ENCODE assay signal across 12 cellular contexts in genomic region chr9:129493002-129493713, GRCh38.
DNase-seq lines count a peak whose midpoint lies in the region; FAIRE-seq and TF ChIP-seq lines count a peak whose summit lies in the region.
"Had no signal": no experiment of that assay in that cellular context is flagged by ENCODE, and none has a peak within 500 bp of the region (broad histone marks: within the 10 kb centered on the region; RNA-seq: fewer than 3 reads in every experiment).

No MANE protein-coding gene starts in this region.

- H3K4me3 Mint-ChIP-seq in MCF 10A (ENCODE audit: unreplicated experiment) (peak overlapping the region; percentile 22), astrocyte (ENCODE audit: unreplicated experiment) (no peak overlapping the region), mesothelial cell of epicardium (peak overlapping the region; percentile 13)

- dilution Hi-C loops in mammary epithelial cell (cut with HindIII; ENCODE audit: low sequenced_read_pairs) = no loop called here

- no peak for DNase-seq in MCF 10A (ENCODE audit: unreplicated experiment)
- no peak for DNase-seq in mammary epithelial cell
- DNase-seq in astrocyte (ENCODE audit: low read depth) = no peak
- DNase-seq in mesothelial cell of epicardium (ENCODE audit: low spot score in 2 of 2, unreplicated experiment in 2 of 2) = no peak
- DNase-seq in transverse colon = no peak
- DNase-seq in cerebellar nuclear complex (lab: John Stamatoyannopoulos, UW) = no peak
- DNase-seq in activated T-cell treated with anti-CD3 and anti-CD28 coated beads for 4 hours = no peak
- no peak for DNase-seq in H4 (ENCODE audit: low spot score)
- DNase-seq: aorta; NCI-H187 treated with DMSO at 0.1 percent for 48 hours; stimulated activated naive CD4-positive, alpha-beta T cell treated with Interleukin-2 at 50 U/mL for 16 hours had no signal

- H3K4me1 Mint-ChIP-seq in MCF 10A (ENCODE audit: insufficient read depth, unreplicated experiment) = peaks cover 51% of the 10 kb centered on the region
- peaks cover 45% of the 10 kb centered on the region for H3K4me1 Mint-ChIP-seq in astrocyte (ENCODE audit: low read depth, unreplicated experiment)
- H3K4me1 Mint-ChIP-seq in mesothelial cell of epicardium = peaks cover 78% of the 10 kb centered on the region

- no peaks in the 10 kb centered on the region for H3K27me3 ChIP-seq in mammary epithelial cell (ENCODE audit: insufficient read depth, low read length)
- no peaks in the 10 kb centered on the region for H3K27me3 ChIP-seq in astrocyte (ENCODE audit: insufficient read depth, low read length)
- H3K27me3 ChIP-seq in transverse colon = no peaks in the 10 kb centered on the region

- no peaks in the 10 kb centered on the region for H3K36me3 ChIP-seq in mammary epithelial cell (ENCODE audit: insufficient read depth, low read length)
- H3K36me3 ChIP-seq in astrocyte (ENCODE audit: insufficient read depth, low read length) = no peaks in the 10 kb centered on the region
- no peaks in the 10 kb centered on the region for H3K36me3 ChIP-seq in transverse colon

- TF ChIP-seq POLR2A in transverse colon (IDR thresholded peaks at IDR 0.05) = no peak

- BruUV-seq in MCF 10A (replicated peaks; lab: Mats Ljungman, UMichigan) (no TSS peak), mammary epithelial cell (replicated peaks; lab: Mats Ljungman, UMichigan) (no TSS peak)

- H3K27ac ChIP-seq in mammary epithelial cell (ENCODE audit: insufficient read depth, low read depth, low read length) (no peak overlapping the region), astrocyte (ENCODE audit: low read depth, low read length) (no peak overlapping the region), transverse colon (peak overlapping the region; percentile 94 to 99 (median 97))
- H3K27ac ChIP-seq: epithelial cell of prostate had no signal

- in situ Hi-C loops in mammary epithelial cell (cut with MboI; ENCODE audit: low sequenced_read_pairs in 2 of 2) = loop anchor here in 1 of 2 donors (25.0 kb wide), 1 partner anchor 356 kb away; no protein-coding TSS in a partner anchor
- in situ Hi-C loops in transverse colon (cut with MboI; ENCODE audit: low pct_ligation_motif_present in 1 of 4, low pct_unique_long_range_greater_than_20kb in 1 of 4, low sequenced_read_pairs in 3 of 4) = loop anchor here in 1 of 4 donors (10.0 kb wide), 2 partner anchors 112 to 318 kb away; partner anchors contain the start of gene IER5L

- H3K9me3 Mint-ChIP-seq in MCF 10A (ENCODE audit: unreplicated experiment) (no peaks in the 10 kb centered on the region), astrocyte (ENCODE audit: unreplicated experiment) (no peaks in the 10 kb centered on the region), mesothelial cell of epicardium (no peaks in the 10 kb centered on the region)

- no peak for TF ChIP-seq CTCF in MCF 10A (IDR thresholded peaks at IDR 0.05; ENCODE audit: unreplicated experiment)
- no peak for TF ChIP-seq CTCF in mammary epithelial cell (conservative IDR thresholded peaks at IDR 0.05 in 1 of 2, IDR thresholded peaks at IDR 0.05 in 1 of 2; ENCODE audit: extremely low read depth in 1 of 2, insufficient read depth in 1 of 2, low read depth in 1 of 2, low read length in 2 of 2)
- TF ChIP-seq CTCF in astrocyte (IDR thresholded peaks at IDR 0.05; ENCODE audit: insufficient read depth, low read depth, low read length) = no peak
- TF ChIP-seq CTCF in mesothelial cell of epicardium (IDR thresholded peaks at IDR 0.05; ENCODE audit: unreplicated experiment) = no peak
- TF ChIP-seq CTCF in transverse colon (IDR thresholded peaks at IDR 0.05) = no peak

- FAIRE-seq in astrocyte (lab: Jason Lieb, UNC) = no peak

- no peak for TF ChIP-seq EP300 in transverse colon (IDR thresholded peaks at IDR 0.05; ENCODE audit: low read depth)

- H3K9me3 ChIP-seq in mammary epithelial cell (replicated peaks; ENCODE audit: insufficient read depth, low read length) (no peaks in the 10 kb centered on the region), astrocyte (ENCODE audit: insufficient read depth, low read depth, low read length) (no peaks in the 10 kb centered on the region), transverse colon (no peaks in the 10 kb centered on the region)

- no peaks in the 10 kb centered on the region for H3K79me2 ChIP-seq in mammary epithelial cell (ENCODE audit: insufficient read depth, low read length)
- H3K79me2 ChIP-seq in astrocyte (ENCODE audit: insufficient read depth, low read length) = peaks cover 38% of the 10 kb centered on the region

- intact Hi-C loops in MCF 10A (cut with micrococcal nuclease) = no loop called here
- intact Hi-C loops in mammary epithelial cell (cut with micrococcal nuclease) = no loop called here
- intact Hi-C loops in transverse colon (cut with DNase I; ENCODE audit: low total_unique reads) = loop anchor here (5.0 to 10.0 kb wide), 2 partner anchors 158 to 351 kb away; no protein-coding TSS in a partner anchor

- H3K27ac Mint-ChIP-seq in MCF 10A (ENCODE audit: low read depth, unreplicated experiment) = no peak overlapping the region
- H3K27ac Mint-ChIP-seq in astrocyte (ENCODE audit: unreplicated experiment) = peak overlapping the region; percentile 66
- peak overlapping the region; percentile 90 for H3K27ac Mint-ChIP-seq in mesothelial cell of epicardium

- peaks cover 18% of the 10 kb centered on the region for H3K36me3 Mint-ChIP-seq in MCF 10A (ENCODE audit: insufficient read depth, unreplicated experiment)
- H3K36me3 Mint-ChIP-seq in astrocyte (ENCODE audit: low read depth, unreplicated experiment) = peaks cover 2% of the 10 kb centered on the region
- H3K36me3 Mint-ChIP-seq in mesothelial cell of epicardium = no peaks in the 10 kb centered on the region

- H2AFZ ChIP-seq in mammary epithelial cell (ENCODE audit: low read depth, low read length) (no peak overlapping the region), astrocyte (ENCODE audit: low read depth, low read length) (no peak overlapping the region)

- H3K4me2 ChIP-seq in mammary epithelial cell (ENCODE audit: insufficient read depth, low read depth, low read length) (no peak overlapping the region), astrocyte (ENCODE audit: low read length) (no peak overlapping the region)

- H3K27me3 Mint-ChIP-seq in MCF 10A (ENCODE audit: insufficient read depth, unreplicated experiment) = no peaks in the 10 kb centered on the region
- no peaks in the 10 kb centered on the region for H3K27me3 Mint-ChIP-seq in astrocyte (ENCODE audit: low read depth, unreplicated experiment)
- H3K27me3 Mint-ChIP-seq in mesothelial cell of epicardium (ENCODE audit: low read depth) = no peaks in the 10 kb centered on the region

- H3K4me1 ChIP-seq in mammary epithelial cell (ENCODE audit: insufficient read depth, low read length) = peaks cover 24% of the 10 kb centered on the region
- peaks cover 61% of the 10 kb centered on the region for H3K4me1 ChIP-seq in astrocyte (ENCODE audit: insufficient read depth, low read length)
- peaks cover 25 to 76% (median 67%) of the 10 kb centered on the region in 4 donors for H3K4me1 ChIP-seq in transverse colon

- CTCF ChIA-PET in MCF 10A (lab: Yijun Ruan, JAX) = interaction anchor here (1.3 to 5.9 kb wide), 2 partner anchors 320 to 361 kb away, joined by 3 to 35 read pairs; no protein-coding TSS in a partner anchor
- CTCF ChIA-PET in mammary epithelial cell (lab: Charles Lee; ENCODE audit: low non-redundant PET) = no interaction called here

- no peaks in the 10 kb centered on the region for H4K20me1 ChIP-seq in mammary epithelial cell (ENCODE audit: insufficient read depth, low read length)
- no peaks in the 10 kb centered on the region for H4K20me1 ChIP-seq in astrocyte (ENCODE audit: insufficient read depth, low read length)

- H3K9ac ChIP-seq in mammary epithelial cell (ENCODE audit: insufficient read depth, low read length) = no peak overlapping the region
- H3K9ac ChIP-seq in astrocyte (ENCODE audit: low read length) = no peak overlapping the region

- 100% methylated on average over 4 of the region's 9 CpGs for WGBS in mammary epithelial cell (ENCODE audit: low coverage, missing lambda C conversion rate)
- 89 to 93% methylated on average over 8 to 9 of the region's 9 CpGs for WGBS in transverse colon (ENCODE audit: low coverage in 1 of 2), 2 donors

- POLR2A ChIA-PET in MCF 10A (lab: Yijun Ruan, JAX) = interaction anchor here (0.7 to 6.2 kb wide), 4 partner anchors 9 to 315 kb away, joined by 3 to 155 read pairs (median 22); partner anchors contain the start of gene IER5L

- H3K4me3 ChIP-seq in mammary epithelial cell (replicated peaks in 1 of 3; ENCODE audit: insufficient read depth in 1 of 3, low read depth in 2 of 3, low read length in 3 of 3) = no peak overlapping the region
- H3K4me3 ChIP-seq in astrocyte (ENCODE audit: insufficient read depth, low read depth, low read length) = no peak overlapping the region
- H3K4me3 ChIP-seq in transverse colon = no peak overlapping the region

Comparison
In these comparisons a context has a peak if more than half of its experiments do, and no peak if none do; other contexts are left out.
1. H3K27ac ChIP-seq: peak in transverse colon (4 of 4); none in mammary epithelial cell (single experiment) and astrocyte (single experiment).